Comparison of ENCODE assay signal across 15 cellular contexts in the genomic region with DNA sequence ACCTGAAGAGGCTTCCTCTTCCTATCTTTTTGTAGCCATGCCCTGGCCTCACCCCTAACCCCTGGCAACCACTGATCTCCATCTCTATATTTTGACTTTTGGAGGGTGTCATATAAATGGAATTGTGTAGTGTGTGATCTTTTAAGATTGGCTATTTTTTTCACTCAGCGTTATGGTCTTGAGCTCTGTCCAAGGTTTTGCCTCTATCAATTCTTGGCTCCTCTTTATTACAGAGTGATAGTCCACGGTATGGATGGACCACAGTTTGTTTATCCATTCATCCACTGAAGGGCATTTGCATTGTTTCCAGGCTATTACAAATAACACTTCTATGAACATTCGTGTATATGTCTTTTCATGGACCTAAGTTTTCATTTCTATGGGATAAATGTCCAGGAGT.
DNase-seq lines count a peak whose midpoint lies in the region; ATAC-seq and TF ChIP-seq lines count a peak whose summit lies in the region.
"Had no signal": no experiment of that assay in that cellular context is flagged by ENCODE, and none has a peak within 500 bp of the region (broad histone marks: within the 10 kb centered on the region; RNA-seq: fewer than 3 reads in every experiment).

No MANE protein-coding gene starts in this region.

- TF ChIP-seq CTCF in CD8-positive, alpha-beta T cell (IDR thresholded peaks at IDR 0.05), result no peak
- TF ChIP-seq CTCF in esophagus muscularis mucosa (IDR thresholded peaks at IDR 0.05), result no peak

- intact Hi-C loops in CD8-positive, alpha-beta T cell (cut with DNase I, micrococcal nuclease), result loop anchor here in 1 of 2 experiments (10.0 kb wide), 1 partner anchor 217 kb away; no protein-coding TSS in a partner anchor
- intact Hi-C loops in esophagus muscularis mucosa (cut with DNase I), result no loop called here

- CTCF ChIA-PET in CD8-positive, alpha-beta T cell (lab: Charles Lee), result no interaction called here

- no peak for ATAC-seq in CD8-positive, alpha-beta T cell
- no peak for ATAC-seq in naive thymus-derived CD8-positive, alpha-beta T cell
- ATAC-seq in HG02571 (IDR thresholded peaks at IDR 0.05; ENCODE audit: unreplicated experiment), result no peak
- ATAC-seq: A549 had no signal

- H3K9me3 Mint-ChIP-seq in CD8-positive, alpha-beta T cell, result no peaks in the 10 kb centered on the region
- no peaks in the 10 kb centered on the region for H3K9me3 Mint-ChIP-seq in naive thymus-derived CD8-positive, alpha-beta T cell
- H3K9me3 Mint-ChIP-seq: HFFc6 had no signal

- H3K27me3 Mint-ChIP-seq in CD8-positive, alpha-beta T cell (ENCODE audit: low read depth), result no peaks in the 10 kb centered on the region
- no peaks in the 10 kb centered on the region for H3K27me3 Mint-ChIP-seq in naive thymus-derived CD8-positive, alpha-beta T cell

- H3K4me3 ChIP-seq in CD8-positive, alpha-beta T cell (ENCODE audit: low read depth, low read length), result no peak overlapping the region
- H3K4me3 ChIP-seq in esophagus muscularis mucosa, result no peak overlapping the region
- H3K4me3 ChIP-seq: A549, BLaER1, HAP-1 had no signal

- no peak for TF ChIP-seq POLR2A in esophagus muscularis mucosa (IDR thresholded peaks at IDR 0.05; ENCODE audit: low read depth)

- H3K36me3 ChIP-seq in CD8-positive, alpha-beta T cell (ENCODE audit: insufficient read depth, low read length), result no peaks in the 10 kb centered on the region
- no peaks in the 10 kb centered on the region for H3K36me3 ChIP-seq in esophagus muscularis mucosa
- H3K36me3 ChIP-seq: BLaER1, HAP-1 had no signal

- WGBS in esophagus muscularis mucosa, result 45% methylated on average over 3 of the region's 3 CpGs

- peaks cover 13% of the 10 kb centered on the region for H3K4me1 ChIP-seq in CD8-positive, alpha-beta T cell (ENCODE audit: insufficient read depth, low read length)
- peaks cover 11 to 17% (median 12%) of the 10 kb centered on the region in 4 donors for H3K4me1 ChIP-seq in esophagus muscularis mucosa

- no peak overlapping the region for H3K4me3 Mint-ChIP-seq in CD8-positive, alpha-beta T cell
- no peak overlapping the region for H3K4me3 Mint-ChIP-seq in naive thymus-derived CD8-positive, alpha-beta T cell
- H3K4me3 Mint-ChIP-seq: HFFc6 had no signal

- peaks cover 15% of the 10 kb centered on the region for H3K4me1 Mint-ChIP-seq in CD8-positive, alpha-beta T cell (ENCODE audit: low read depth)
- H3K4me1 Mint-ChIP-seq in naive thymus-derived CD8-positive, alpha-beta T cell, result peaks cover 6 to 18% (median 12%) of the 10 kb centered on the region in 4 donors

- DNase-seq in CD8-positive, alpha-beta T cell, result no peak
- no peak for DNase-seq in naive thymus-derived CD8-positive, alpha-beta T cell
- no peak for DNase-seq in NCI-H82 treated with DMSO at 0.1 percent for 48 hours (lab: John Stamatoyannopoulos, UW; ENCODE audit: unreplicated experiment)
- no peak for DNase-seq in esophagus muscularis mucosa (ENCODE audit: extremely low spot score)
- DNase-seq: COR-L47, DMS153, DMS79 treated with DMSO at 0.1 percent for 48 hours, EL, HFFc6 had no signal

- no peaks in the 10 kb centered on the region for H3K27me3 ChIP-seq in CD8-positive, alpha-beta T cell (ENCODE audit: insufficient read depth, low read length)
- no peaks in the 10 kb centered on the region for H3K27me3 ChIP-seq in esophagus muscularis mucosa
- H3K27me3 ChIP-seq: BLaER1 had no signal

- H3K9me3 ChIP-seq in CD8-positive, alpha-beta T cell (ENCODE audit: low read length), result no peaks in the 10 kb centered on the region
- no peaks in the 10 kb centered on the region for H3K9me3 ChIP-seq in esophagus muscularis mucosa
- H3K9me3 ChIP-seq: A549, BLaER1, HAP-1 had no signal

- no peak overlapping the region for H3K27ac ChIP-seq in CD8-positive, alpha-beta T cell (ENCODE audit: low read depth, low read length)
- H3K27ac ChIP-seq in esophagus muscularis mucosa (replicated peaks in 1 of 4), result no peak overlapping the region
- H3K27ac ChIP-seq: A549, BLaER1, KMS-11 had no signal

- peak overlapping the region; percentile 19 for H3K27ac Mint-ChIP-seq in CD8-positive, alpha-beta T cell
- H3K27ac Mint-ChIP-seq in naive thymus-derived CD8-positive, alpha-beta T cell, result peak overlapping the region in 9 of 10 donors; percentile 4 to 66 (median 15)
- H3K27ac Mint-ChIP-seq: HFFc6 had no signal

- TF ChIP-seq EP300 in Ishikawa (IDR thresholded peaks at IDR 0.05; ENCODE audit: borderline replicate concordance) (no peak), esophagus muscularis mucosa (IDR thresholded peaks at IDR 0.05) (no peak)

- no peak for TF ChIP-seq RAD21 in Ishikawa (IDR thresholded peaks at IDR 0.05; ENCODE audit: low read depth)

- POLR2A ChIA-PET in CD8-positive, alpha-beta T cell (lab: Charles Lee), result no interaction called here
- POLR2A ChIA-PET in naive thymus-derived CD8-positive, alpha-beta T cell (lab: Charles Lee), result no interaction called here

- no peaks in the 10 kb centered on the region for H3K36me3 Mint-ChIP-seq in CD8-positive, alpha-beta T cell
- no peaks in the 10 kb centered on the region for H3K36me3 Mint-ChIP-seq in naive thymus-derived CD8-positive, alpha-beta T cell

TF ChIP-seq in Ishikawa, 13 proteins besides CTCF, POLR2A, EP300 and RAD21:
- TF ChIP-seq, protein P1, sequence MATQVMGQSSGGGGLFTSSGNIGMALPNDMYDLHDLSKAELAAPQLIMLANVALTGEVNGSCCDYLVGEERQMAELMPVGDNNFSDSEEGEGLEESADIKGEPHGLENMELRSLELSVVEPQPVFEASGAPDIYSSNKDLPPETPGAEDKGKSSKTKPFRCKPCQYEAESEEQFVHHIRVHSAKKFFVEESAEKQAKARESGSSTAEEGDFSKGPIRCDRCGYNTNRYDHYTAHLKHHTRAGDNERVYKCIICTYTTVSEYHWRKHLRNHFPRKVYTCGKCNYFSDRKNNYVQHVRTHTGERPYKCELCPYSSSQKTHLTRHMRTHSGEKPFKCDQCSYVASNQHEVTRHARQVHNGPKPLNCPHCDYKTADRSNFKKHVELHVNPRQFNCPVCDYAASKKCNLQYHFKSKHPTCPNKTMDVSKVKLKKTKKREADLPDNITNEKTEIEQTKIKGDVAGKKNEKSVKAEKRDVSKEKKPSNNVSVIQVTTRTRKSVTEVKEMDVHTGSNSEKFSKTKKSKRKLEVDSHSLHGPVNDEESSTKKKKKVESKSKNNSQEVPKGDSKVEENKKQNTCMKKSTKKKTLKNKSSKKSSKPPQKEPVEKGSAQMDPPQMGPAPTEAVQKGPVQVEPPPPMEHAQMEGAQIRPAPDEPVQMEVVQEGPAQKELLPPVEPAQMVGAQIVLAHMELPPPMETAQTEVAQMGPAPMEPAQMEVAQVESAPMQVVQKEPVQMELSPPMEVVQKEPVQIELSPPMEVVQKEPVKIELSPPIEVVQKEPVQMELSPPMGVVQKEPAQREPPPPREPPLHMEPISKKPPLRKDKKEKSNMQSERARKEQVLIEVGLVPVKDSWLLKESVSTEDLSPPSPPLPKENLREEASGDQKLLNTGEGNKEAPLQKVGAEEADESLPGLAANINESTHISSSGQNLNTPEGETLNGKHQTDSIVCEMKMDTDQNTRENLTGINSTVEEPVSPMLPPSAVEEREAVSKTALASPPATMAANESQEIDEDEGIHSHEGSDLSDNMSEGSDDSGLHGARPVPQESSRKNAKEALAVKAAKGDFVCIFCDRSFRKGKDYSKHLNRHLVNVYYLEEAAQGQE (IDR thresholded peaks at IDR 0.05; ENCODE audit: low read depth), result peak; percentile 55; the same call in 1 of the 2 replicates
- no peak for TF ChIP-seq TCF12 (IDR thresholded peaks at IDR 0.05; ENCODE audit: low read depth)
